1 cellular context compared by ENCODE assay signal in the genomic region with DNA sequence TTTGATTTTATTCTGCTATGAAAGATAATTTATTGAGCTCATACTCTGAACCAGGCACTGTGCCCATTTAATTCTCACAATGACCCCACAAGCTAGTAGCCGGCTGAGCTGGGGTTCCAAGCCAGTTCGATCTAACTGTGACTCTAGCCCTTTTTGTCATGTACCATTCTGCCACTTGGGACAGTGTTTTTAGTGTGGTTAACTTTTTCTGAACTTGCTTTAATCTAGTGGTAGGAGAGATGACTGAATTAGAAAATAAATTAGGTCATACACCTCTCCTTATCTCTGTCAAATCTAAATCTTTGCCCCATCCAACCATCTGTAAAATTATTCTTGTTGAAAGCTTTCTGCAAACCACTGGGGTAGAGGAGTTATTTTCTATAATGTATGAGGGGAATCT.
TF ChIP-seq lines count a peak whose summit lies in the region.

No MANE protein-coding gene starts in this region.

TF ChIP-seq in GM12878, 131 proteins besides CTCF, POLR2A, EP300 and RAD21 (continued from another document):
- TF ChIP-seq, protein P1, sequence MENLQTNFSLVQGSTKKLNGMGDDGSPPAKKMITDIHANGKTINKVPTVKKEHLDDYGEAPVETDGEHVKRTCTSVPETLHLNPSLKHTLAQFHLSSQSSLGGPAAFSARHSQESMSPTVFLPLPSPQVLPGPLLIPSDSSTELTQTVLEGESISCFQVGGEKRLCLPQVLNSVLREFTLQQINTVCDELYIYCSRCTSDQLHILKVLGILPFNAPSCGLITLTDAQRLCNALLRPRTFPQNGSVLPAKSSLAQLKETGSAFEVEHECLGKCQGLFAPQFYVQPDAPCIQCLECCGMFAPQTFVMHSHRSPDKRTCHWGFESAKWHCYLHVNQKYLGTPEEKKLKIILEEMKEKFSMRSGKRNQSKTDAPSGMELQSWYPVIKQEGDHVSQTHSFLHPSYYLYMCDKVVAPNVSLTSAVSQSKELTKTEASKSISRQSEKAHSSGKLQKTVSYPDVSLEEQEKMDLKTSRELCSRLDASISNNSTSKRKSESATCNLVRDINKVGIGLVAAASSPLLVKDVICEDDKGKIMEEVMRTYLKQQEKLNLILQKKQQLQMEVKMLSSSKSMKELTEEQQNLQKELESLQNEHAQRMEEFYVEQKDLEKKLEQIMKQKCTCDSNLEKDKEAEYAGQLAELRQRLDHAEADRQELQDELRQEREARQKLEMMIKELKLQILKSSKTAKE (IDR thresholded peaks at IDR 0.05; ENCODE audit: low read depth, poor library complexity, severe bottlenecking): no peak
- TF ChIP-seq, protein P2, sequence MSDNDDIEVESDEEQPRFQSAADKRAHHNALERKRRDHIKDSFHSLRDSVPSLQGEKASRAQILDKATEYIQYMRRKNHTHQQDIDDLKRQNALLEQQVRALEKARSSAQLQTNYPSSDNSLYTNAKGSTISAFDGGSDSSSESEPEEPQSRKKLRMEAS (IDR thresholded peaks at IDR 0.05; ENCODE audit: low read depth, low read length): no peak
- TF ChIP-seq, protein P3, sequence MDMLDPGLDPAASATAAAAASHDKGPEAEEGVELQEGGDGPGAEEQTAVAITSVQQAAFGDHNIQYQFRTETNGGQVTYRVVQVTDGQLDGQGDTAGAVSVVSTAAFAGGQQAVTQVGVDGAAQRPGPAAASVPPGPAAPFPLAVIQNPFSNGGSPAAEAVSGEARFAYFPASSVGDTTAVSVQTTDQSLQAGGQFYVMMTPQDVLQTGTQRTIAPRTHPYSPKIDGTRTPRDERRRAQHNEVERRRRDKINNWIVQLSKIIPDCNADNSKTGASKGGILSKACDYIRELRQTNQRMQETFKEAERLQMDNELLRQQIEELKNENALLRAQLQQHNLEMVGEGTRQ (IDR thresholded peaks at IDR 0.05; ENCODE audit: borderline replicate concordance, low read depth, low read length): no peak
- TF ChIP-seq IKZF2 (IDR thresholded peaks at IDR 0.05): no peak
- TF ChIP-seq, protein P4, sequence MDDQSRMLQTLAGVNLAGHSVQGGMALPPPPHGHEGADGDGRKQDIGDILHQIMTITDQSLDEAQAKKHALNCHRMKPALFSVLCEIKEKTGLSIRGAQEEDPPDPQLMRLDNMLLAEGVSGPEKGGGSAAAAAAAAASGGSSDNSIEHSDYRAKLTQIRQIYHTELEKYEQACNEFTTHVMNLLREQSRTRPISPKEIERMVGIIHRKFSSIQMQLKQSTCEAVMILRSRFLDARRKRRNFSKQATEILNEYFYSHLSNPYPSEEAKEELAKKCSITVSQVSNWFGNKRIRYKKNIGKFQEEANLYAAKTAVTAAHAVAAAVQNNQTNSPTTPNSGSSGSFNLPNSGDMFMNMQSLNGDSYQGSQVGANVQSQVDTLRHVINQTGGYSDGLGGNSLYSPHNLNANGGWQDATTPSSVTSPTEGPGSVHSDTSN (IDR thresholded peaks at IDR 0.05; ENCODE audit: insufficient replicate concordance, low read depth, low read length): no peak
- TF ChIP-seq WRNIP1 (IDR thresholded peaks at IDR 0.05; ENCODE audit: borderline replicate concordance, low read depth, low read length): no peak
- TF ChIP-seq EGR1 (IDR thresholded peaks at IDR 0.05; ENCODE audit: borderline replicate concordance in 1 of 2, low read depth in 2 of 2, low read length in 2 of 2): no peak
- TF ChIP-seq RFX5 (IDR thresholded peaks at IDR 0.05; ENCODE audit: low read depth, low read length): no peak
- TF ChIP-seq, protein P5, sequence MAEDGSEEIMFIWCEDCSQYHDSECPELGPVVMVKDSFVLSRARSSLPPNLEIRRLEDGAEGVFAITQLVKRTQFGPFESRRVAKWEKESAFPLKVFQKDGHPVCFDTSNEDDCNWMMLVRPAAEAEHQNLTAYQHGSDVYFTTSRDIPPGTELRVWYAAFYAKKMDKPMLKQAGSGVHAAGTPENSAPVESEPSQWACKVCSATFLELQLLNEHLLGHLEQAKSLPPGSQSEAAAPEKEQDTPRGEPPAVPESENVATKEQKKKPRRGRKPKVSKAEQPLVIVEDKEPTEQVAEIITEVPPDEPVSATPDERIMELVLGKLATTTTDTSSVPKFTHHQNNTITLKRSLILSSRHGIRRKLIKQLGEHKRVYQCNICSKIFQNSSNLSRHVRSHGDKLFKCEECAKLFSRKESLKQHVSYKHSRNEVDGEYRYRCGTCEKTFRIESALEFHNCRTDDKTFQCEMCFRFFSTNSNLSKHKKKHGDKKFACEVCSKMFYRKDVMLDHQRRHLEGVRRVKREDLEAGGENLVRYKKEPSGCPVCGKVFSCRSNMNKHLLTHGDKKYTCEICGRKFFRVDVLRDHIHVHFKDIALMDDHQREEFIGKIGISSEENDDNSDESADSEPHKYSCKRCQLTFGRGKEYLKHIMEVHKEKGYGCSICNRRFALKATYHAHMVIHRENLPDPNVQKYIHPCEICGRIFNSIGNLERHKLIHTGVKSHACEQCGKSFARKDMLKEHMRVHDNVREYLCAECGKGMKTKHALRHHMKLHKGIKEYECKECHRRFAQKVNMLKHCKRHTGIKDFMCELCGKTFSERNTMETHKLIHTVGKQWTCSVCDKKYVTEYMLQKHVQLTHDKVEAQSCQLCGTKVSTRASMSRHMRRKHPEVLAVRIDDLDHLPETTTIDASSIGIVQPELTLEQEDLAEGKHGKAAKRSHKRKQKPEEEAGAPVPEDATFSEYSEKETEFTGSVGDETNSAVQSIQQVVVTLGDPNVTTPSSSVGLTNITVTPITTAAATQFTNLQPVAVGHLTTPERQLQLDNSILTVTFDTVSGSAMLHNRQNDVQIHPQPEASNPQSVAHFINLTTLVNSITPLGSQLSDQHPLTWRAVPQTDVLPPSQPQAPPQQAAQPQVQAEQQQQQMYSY (CRISPR knock-in tag; IDR thresholded peaks at IDR 0.05): no peak
